22 cellular contexts compared by ENCODE assay signal in genomic region chr18:76756491-76757288, GRCh38.
A peak's percentile ranks its signal among the peaks of the same experiment; 100 is the strongest.
DNase-seq lines count a peak whose midpoint lies in the region; ATAC-seq and TF ChIP-seq lines count a peak whose summit lies in the region.
"Had no signal": no experiment of that assay in that cellular context is flagged by ENCODE, and none has a peak within 500 bp of the region (broad histone marks: within the 10 kb centered on the region; RNA-seq: fewer than 3 reads in every experiment).

No MANE protein-coding gene starts in this region.

- H3K4me3 ChIP-seq in BJ (ENCODE audit: low read depth, low read length), result no peak overlapping the region
- H3K4me3 ChIP-seq in sigmoid colon, result peak overlapping the region in 1 of 4 donors; percentile 9
- no peak overlapping the region for H3K4me3 ChIP-seq in CD8-positive, alpha-beta T cell (ENCODE audit: low read depth, low read length)
- H3K4me3 ChIP-seq: coronary artery, pancreas, upper lobe of left lung had no signal

- TF ChIP-seq EP300 in sigmoid colon (IDR thresholded peaks at IDR 0.05), result peak in 1 of 4 donors; percentile 86

- DNase-seq in BJ (ENCODE audit: low read depth), result peak; percentile 31
- peak; percentile 4 for DNase-seq in SK-MEL-5 (ENCODE audit: low read depth, low spot score)
- peak; percentile 29 for DNase-seq in left kidney (ENCODE audit: low read depth, low spot score)
- DNase-seq in sigmoid colon, result peak; percentile 93
- DNase-seq in activated T-cell treated with anti-CD3 and anti-CD28 coated beads, Interleukin-2, amount 50 U/mL, for 1 hour, result no peak
- no peak for DNase-seq in CD8-positive, alpha-beta T cell
- no peak for DNase-seq in endothelial cell (ENCODE audit: low spot score)
- DNase-seq: activated CD8-positive, alpha-beta memory T cell treated with anti-CD3 and anti-CD28 coated beads for 24 hours; activated naive CD8-positive, alpha-beta T cell treated with anti-CD3 and anti-CD28 coated beads for 36 hours; CD4-positive, alpha-beta T cell; H7; KBM-7; left ventricle myocardium superior; NCI-H2029 treated with DMSO at 0.1 percent for 48 hours; NCI-H524; pancreas; Right ventricle myocardium superior had no signal

- H3K9me3 ChIP-seq in sigmoid colon, result no peaks in the 10 kb centered on the region
- no peaks in the 10 kb centered on the region for H3K9me3 ChIP-seq in CD8-positive, alpha-beta T cell (ENCODE audit: low read length)
- H3K9me3 ChIP-seq: pancreas had no signal

- in situ Hi-C loops in SK-MEL-5 (cut with HindIII; ENCODE audit: low pct_unique_long_range_greater_than_20kb, low sequenced_read_pairs), result no loop called here

- H3K4me3 Mint-ChIP-seq in CD8-positive, alpha-beta T cell, result no peak overlapping the region
- no peak overlapping the region for H3K4me3 Mint-ChIP-seq in endothelial cell (ENCODE audit: unreplicated experiment)
- H3K4me3 Mint-ChIP-seq: activated naive CD8-positive, alpha-beta T cell treated with anti-CD3 and anti-CD28 coated beads for 36 hours; brain; CD4-positive, alpha-beta T cell; stimulated activated memory B cell treated with anti-CD40 and anti-IgM and Interleukin-4, amounts not matched to agents 10 μg/mL and 1 μg/mL and 100 μg/mL, for 72 hours had no signal

- no peaks in the 10 kb centered on the region; the same call in 1 of the 2 replicates for H3K27me3 ChIP-seq in BJ (ENCODE audit: control insufficient read depth, insufficient read depth, low read length)
- H3K27me3 ChIP-seq in sigmoid colon, result no peaks in the 10 kb centered on the region
- no peaks in the 10 kb centered on the region for H3K27me3 ChIP-seq in CD8-positive, alpha-beta T cell (ENCODE audit: insufficient read depth, low read length)
- H3K27me3 ChIP-seq: pancreas, upper lobe of left lung had no signal

- no peaks in the 10 kb centered on the region for H3K27me3 Mint-ChIP-seq in CD8-positive, alpha-beta T cell (ENCODE audit: low read depth)
- peaks cover 8% of the 10 kb centered on the region for H3K27me3 Mint-ChIP-seq in endothelial cell (ENCODE audit: unreplicated experiment)
- H3K27me3 Mint-ChIP-seq: activated naive CD8-positive, alpha-beta T cell treated with anti-CD3 and anti-CD28 coated beads for 36 hours; CD4-positive, alpha-beta T cell; stimulated activated memory B cell treated with anti-CD40 and anti-IgM and Interleukin-4, amounts not matched to agents 10 μg/mL and 1 μg/mL and 100 μg/mL, for 72 hours had no signal

- H3K27ac ChIP-seq in sigmoid colon, result peak overlapping the region; percentile 54 to 85 (median 77)
- H3K27ac ChIP-seq in CD8-positive, alpha-beta T cell (ENCODE audit: low read depth, low read length), result no peak overlapping the region
- H3K27ac ChIP-seq: coronary artery, pancreas, upper lobe of left lung had no signal

- no peak for TF ChIP-seq POLR2A in sigmoid colon (IDR thresholded peaks at IDR 0.05)

- H3K36me3 Mint-ChIP-seq in CD8-positive, alpha-beta T cell, result no peaks in the 10 kb centered on the region
- H3K36me3 Mint-ChIP-seq in endothelial cell (ENCODE audit: low read depth, unreplicated experiment), result no peaks in the 10 kb centered on the region
- H3K36me3 Mint-ChIP-seq: activated naive CD8-positive, alpha-beta T cell treated with anti-CD3 and anti-CD28 coated beads for 36 hours; brain; stimulated activated memory B cell treated with anti-CD40 and anti-IgM and Interleukin-4, amounts not matched to agents 10 μg/mL and 1 μg/mL and 100 μg/mL, for 72 hours had no signal

- ATAC-seq in SK-N-SH treated with all-trans-retinoic acid at 6 μM for 48 hours, result no peak
- ATAC-seq in CD8-positive, alpha-beta T cell, result no peak
- ATAC-seq: left ventricle myocardium superior; stimulated activated memory B cell treated with anti-CD40 and anti-IgM and Interleukin-4, amounts not matched to agents 10 μg/mL and 1 μg/mL and 100 μg/mL, for 72 hours had no signal

- peaks cover 3% of the 10 kb centered on the region for H3K9me3 Mint-ChIP-seq in CD8-positive, alpha-beta T cell
- H3K9me3 Mint-ChIP-seq in endothelial cell (ENCODE audit: unreplicated experiment), result no peaks in the 10 kb centered on the region

- no peak for TF ChIP-seq CTCF in BJ (IDR thresholded peaks at IDR 0.05; ENCODE audit: insufficient read depth, low read depth, low read length)
- TF ChIP-seq CTCF in sigmoid colon (IDR thresholded peaks at IDR 0.05), result no peak
- TF ChIP-seq CTCF in CD8-positive, alpha-beta T cell (IDR thresholded peaks at IDR 0.05), result no peak
- no peak for TF ChIP-seq CTCF in endothelial cell (IDR thresholded peaks at IDR 0.05; ENCODE audit: unreplicated experiment)

- peaks cover 6% of the 10 kb centered on the region for H3K4me1 Mint-ChIP-seq in CD8-positive, alpha-beta T cell (ENCODE audit: low read depth)
- H3K4me1 Mint-ChIP-seq in endothelial cell (ENCODE audit: unreplicated experiment), result peaks cover 8% of the 10 kb centered on the region
- H3K4me1 Mint-ChIP-seq: activated naive CD8-positive, alpha-beta T cell treated with anti-CD3 and anti-CD28 coated beads for 36 hours; brain; stimulated activated memory B cell treated with anti-CD40 and anti-IgM and Interleukin-4, amounts not matched to agents 10 μg/mL and 1 μg/mL and 100 μg/mL, for 72 hours had no signal

- peaks cover 0 to 31% (median 24%) of the 10 kb centered on the region in 4 donors for H3K4me1 ChIP-seq in sigmoid colon
- H3K4me1 ChIP-seq in CD8-positive, alpha-beta T cell (ENCODE audit: insufficient read depth, low read length), result no peaks in the 10 kb centered on the region
- H3K4me1 ChIP-seq: pancreas, upper lobe of left lung had no signal

- 71 to 76% methylated on average over 23 of the region's 23 CpGs for WGBS in sigmoid colon, 2 donors

- intact Hi-C loops in sigmoid colon (cut with DNase I), result loop anchor here (5.0 kb wide), 1 partner anchor 66 kb away; the partner anchor contains the start of gene ZNF236
- intact Hi-C loops in CD8-positive, alpha-beta T cell (cut with DNase I, micrococcal nuclease), result no loop called here

- H3K36me3 ChIP-seq in BJ (ENCODE audit: control insufficient read depth, insufficient read depth, low read length) (no peaks in the 10 kb centered on the region), sigmoid colon (no peaks in the 10 kb centered on the region)
- H3K36me3 ChIP-seq in CD8-positive, alpha-beta T cell (ENCODE audit: insufficient read depth, low read length), result no peaks in the 10 kb centered on the region
- H3K36me3 ChIP-seq: pancreas, upper lobe of left lung had no signal

- no peak overlapping the region for H3K27ac Mint-ChIP-seq in CD8-positive, alpha-beta T cell
- H3K27ac Mint-ChIP-seq in endothelial cell (ENCODE audit: unreplicated experiment), result no peak overlapping the region
- H3K27ac Mint-ChIP-seq: activated naive CD8-positive, alpha-beta T cell treated with anti-CD3 and anti-CD28 coated beads for 36 hours; CD4-positive, alpha-beta T cell; stimulated activated memory B cell treated with anti-CD40 and anti-IgM and Interleukin-4, amounts not matched to agents 10 μg/mL and 1 μg/mL and 100 μg/mL, for 72 hours had no signal

- POLR2A ChIA-PET in BJ (lab: Charles Lee), result no interaction called here
- POLR2A ChIA-PET in CD8-positive, alpha-beta T cell (lab: Charles Lee), result no interaction called here

- CTCF ChIA-PET in BJ (lab: Yijun Ruan, JAX), result no interaction called here
- CTCF ChIA-PET in CD8-positive, alpha-beta T cell (lab: Charles Lee), result interaction anchor here (1.2 kb wide), 1 partner anchor 358 kb away, joined by 3 read pairs; no protein-coding TSS in a partner anchor

TF ChIP-seq in SK-N-SH treated with all-trans-retinoic acid at 6 μM for 48 hours, 23 proteins besides CTCF, POLR2A, EP300 and RAD21 (continues in another document):
- TF ChIP-seq RARB (CRISPR knock-in tag; IDR thresholded peaks at IDR 0.05) (no peak), ESRRG (CRISPR knock-in tag; IDR thresholded peaks at IDR 0.05) (no peak), SNAI2 (CRISPR knock-in tag; IDR thresholded peaks at IDR 0.05) (no peak), ZFP3 (CRISPR knock-in tag; IDR thresholded peaks at IDR 0.05) (no peak), TOX (CRISPR knock-in tag; IDR thresholded peaks at IDR 0.05; ENCODE audit: borderline replicate concordance) (no peak), TCF4 (CRISPR knock-in tag; IDR thresholded peaks at IDR 0.05; ENCODE audit: borderline replicate concordance) (no peak), ZNF8 (CRISPR knock-in tag; IDR thresholded peaks at IDR 0.05) (no peak), ZNF70 (CRISPR knock-in tag; IDR thresholded peaks at IDR 0.05) (no peak), GLIS3 (CRISPR knock-in tag; IDR thresholded peaks at IDR 0.05) (no peak), CSDC2 (CRISPR knock-in tag; IDR thresholded peaks at IDR 0.05) (no peak), ZFP30 (CRISPR knock-in tag; IDR thresholded peaks at IDR 0.05) (no peak), OSR1 (CRISPR knock-in tag; IDR thresholded peaks at IDR 0.05) (no peak), BACH2 (CRISPR knock-in tag; IDR thresholded peaks at IDR 0.05; ENCODE audit: borderline replicate concordance) (no peak), ISL1 (CRISPR knock-in tag; IDR thresholded peaks at IDR 0.05) (no peak)
- TF ChIP-seq, protein P1, sequence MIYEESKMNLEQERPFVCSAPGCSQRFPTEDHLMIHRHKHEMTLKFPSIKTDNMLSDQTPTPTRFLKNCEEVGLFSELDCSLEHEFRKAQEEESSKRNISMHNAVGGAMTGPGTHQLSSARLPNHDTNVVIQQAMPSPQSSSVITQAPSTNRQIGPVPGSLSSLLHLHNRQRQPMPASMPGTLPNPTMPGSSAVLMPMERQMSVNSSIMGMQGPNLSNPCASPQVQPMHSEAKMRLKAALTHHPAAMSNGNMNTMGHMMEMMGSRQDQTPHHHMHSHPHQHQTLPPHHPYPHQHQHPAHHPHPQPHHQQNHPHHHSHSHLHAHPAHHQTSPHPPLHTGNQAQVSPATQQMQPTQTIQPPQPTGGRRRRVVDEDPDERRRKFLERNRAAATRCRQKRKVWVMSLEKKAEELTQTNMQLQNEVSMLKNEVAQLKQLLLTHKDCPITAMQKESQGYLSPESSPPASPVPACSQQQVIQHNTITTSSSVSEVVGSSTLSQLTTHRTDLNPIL (CRISPR knock-in tag; IDR thresholded peaks at IDR 0.05; ENCODE audit: low read depth), result no peak
- TF ChIP-seq, protein P2, sequence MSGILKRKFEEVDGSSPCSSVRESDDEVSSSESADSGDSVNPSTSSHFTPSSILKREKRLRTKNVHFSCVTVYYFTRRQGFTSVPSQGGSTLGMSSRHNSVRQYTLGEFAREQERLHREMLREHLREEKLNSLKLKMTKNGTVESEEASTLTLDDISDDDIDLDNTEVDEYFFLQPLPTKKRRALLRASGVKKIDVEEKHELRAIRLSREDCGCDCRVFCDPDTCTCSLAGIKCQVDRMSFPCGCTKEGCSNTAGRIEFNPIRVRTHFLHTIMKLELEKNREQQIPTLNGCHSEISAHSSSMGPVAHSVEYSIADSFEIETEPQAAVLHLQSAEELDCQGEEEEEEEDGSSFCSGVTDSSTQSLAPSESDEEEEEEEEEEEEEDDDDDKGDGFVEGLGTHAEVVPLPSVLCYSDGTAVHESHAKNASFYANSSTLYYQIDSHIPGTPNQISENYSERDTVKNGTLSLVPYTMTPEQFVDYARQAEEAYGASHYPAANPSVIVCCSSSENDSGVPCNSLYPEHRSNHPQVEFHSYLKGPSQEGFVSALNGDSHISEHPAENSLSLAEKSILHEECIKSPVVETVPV (CRISPR knock-in tag; IDR thresholded peaks at IDR 0.05), result no peak

Comparison
In these comparisons a context has a peak if more than half of its experiments do, and no peak if none do; other contexts are left out.
1. DNase-seq: peak in BJ (single experiment), SK-MEL-5 (single experiment), left kidney (single experiment) and sigmoid colon (single experiment); none in activated T-cell treated with anti-CD3 and anti-CD28 coated beads, Interleukin-2, amount 50 U/mL, for 1 hour (single experiment), CD8-positive, alpha-beta T cell (0 of 7) and endothelial cell (single experiment).